In the genomic region with DNA sequence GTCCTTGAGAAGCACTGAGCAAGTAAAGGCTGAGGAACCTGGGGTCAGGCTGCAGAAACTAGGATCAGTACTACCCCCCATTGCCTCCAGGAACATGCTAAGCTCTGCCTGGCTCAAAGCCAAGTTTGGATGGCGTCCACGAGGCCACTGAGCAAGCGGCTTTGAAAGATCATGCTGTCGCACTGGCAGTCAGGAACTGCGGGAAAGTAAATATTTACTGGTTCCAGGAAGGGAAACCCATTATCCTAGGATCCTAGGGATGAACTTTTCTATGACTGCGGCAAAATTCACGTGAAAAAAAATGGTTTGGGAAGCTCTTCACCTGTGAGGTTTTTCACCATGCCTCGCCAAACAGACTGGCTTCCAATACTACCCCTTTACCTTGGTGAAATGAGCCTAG, we compare ENCODE assay signal across 10 cellular contexts.
A peak's percentile ranks its signal among the peaks of the same experiment; 100 is the strongest.
DNase-seq lines count a peak whose midpoint lies in the region; ATAC-seq, FAIRE-seq and TF ChIP-seq lines count a peak whose summit lies in the region.
"Had no signal": no experiment of that assay in that cellular context is flagged by ENCODE, and none has a peak within 500 bp of the region (broad histone marks: within the 10 kb centered on the region; RNA-seq: fewer than 3 reads in every experiment).

No MANE protein-coding gene starts in this region.

- no peaks in the 10 kb centered on the region for H4K20me1 ChIP-seq in K562 (replicated peaks; ENCODE audit: control insufficient read depth, insufficient read depth, low read length)

- H3K9me3 ChIP-seq in BE2C = no peaks in the 10 kb centered on the region
- H3K9me3 ChIP-seq in K562 (replicated peaks; ENCODE audit: control insufficient read depth, insufficient read depth, low read depth, low read length) = no peaks in the 10 kb centered on the region

- H3K9ac ChIP-seq in K562 (ENCODE audit: insufficient read depth in 1 of 2, low read depth in 2 of 2, low read length in 2 of 2) = no peak overlapping the region

- no peak overlapping the region for H3K27ac ChIP-seq in K562 (ENCODE audit: extremely low read depth, low read depth, low read length)
- H3K27ac ChIP-seq: skin epidermis had no signal

- H3K4me3 ChIP-seq in BE2C (ENCODE audit: low read depth, low read length) (no peak overlapping the region), K562 (no peak overlapping the region), lower leg skin (ENCODE audit: low read depth, poor library complexity, severe bottlenecking) (no peak overlapping the region)
- H3K4me3 ChIP-seq: skin epidermis had no signal

- in situ Hi-C loops in K562 (cut with MboI) = no loop called here

- intact Hi-C loops in K562 (cut with micrococcal nuclease) = no loop called here
- intact Hi-C loops in lower leg skin (cut with DNase I; ENCODE audit: low total_unique reads) = no loop called here

- no peak for TF ChIP-seq CTCF in BE2C (IDR thresholded peaks at IDR 0.05; ENCODE audit: low read depth, low read length)
- no peak for TF ChIP-seq CTCF in K562 (IDR thresholded peaks at IDR 0.05 in 2 of 3, conservative IDR thresholded peaks at IDR 0.05 in 1 of 3; ENCODE audit: insufficient read depth in 2 of 3, low read depth in 1 of 3, low read length in 3 of 3)
- no peak for TF ChIP-seq CTCF in lower leg skin (IDR thresholded peaks at IDR 0.05)

- POLR2A ChIA-PET in K562 (lab: Yijun Ruan, JAX) = no interaction called here

- H3K4me1 ChIP-seq in BE2C (no peaks in the 10 kb centered on the region), K562 (replicated peaks in 1 of 2; ENCODE audit: control insufficient read depth in 2 of 2, insufficient read depth in 2 of 2, low read length in 2 of 2) (no peaks in the 10 kb centered on the region)

- no peak for TF ChIP-seq EP300 in K562 (IDR thresholded peaks at IDR 0.05; ENCODE audit: low read length)

- FAIRE-seq in K562 (lab: Jason Lieb, UNC) = peak; percentile 48

- no peaks in the 10 kb centered on the region for H3K9me1 ChIP-seq in K562 (ENCODE audit: control insufficient read depth, insufficient read depth, low read length)

- H2AFZ ChIP-seq in K562 (ENCODE audit: low read depth, low read length) = peak overlapping the region; percentile 53

- peak; percentile 72 for ATAC-seq in K562
- ATAC-seq in GM18519 (IDR thresholded peaks at IDR 0.05; ENCODE audit: low FRiP score, unreplicated experiment) = no peak
- ATAC-seq in GM18868 (IDR thresholded peaks at IDR 0.05; ENCODE audit: unreplicated experiment) = no peak
- ATAC-seq in HG03097 (IDR thresholded peaks at IDR 0.05; ENCODE audit: low FRiP score, unreplicated experiment) = no peak

- CTCF ChIA-PET in K562 (lab: Yijun Ruan, JAX; ENCODE audit: low intra/inter-chr PET ratio) = no interaction called here

- BruUV-seq in K562 (replicated peaks; lab: Mats Ljungman, UMichigan) = no TSS peak

- no peak overlapping the region for H3K4me2 ChIP-seq in K562 (ENCODE audit: insufficient read depth, low read length)

- H3K36me3 ChIP-seq in BE2C (no peaks in the 10 kb centered on the region), K562 (ENCODE audit: control insufficient read depth, insufficient read depth, low read length) (no peaks in the 10 kb centered on the region)

- DNase-seq in BE2C (peak; percentile 77), NCI-H146 (lab: John Stamatoyannopoulos, UW) (peak; percentile 50), K562 (ENCODE audit: extremely low read depth in 1 of 4, low spot score in 3 of 4) (peak; percentile 16 to 82 (median 26)), lower leg skin (ENCODE audit: low spot score in 2 of 2) (peak; percentile 38 to 87), T1000 (lab: John Stamatoyannopoulos, UW) (no peak)
- DNase-seq: IMR-90 had no signal

- H3K27me3 ChIP-seq in BE2C (no peaks in the 10 kb centered on the region), K562 (ENCODE audit: control insufficient read depth in 2 of 2, insufficient read depth in 2 of 2, low read length in 2 of 2) (peaks cover 0 to 16% of the 10 kb centered on the region in 2 experiments; a peak in 2 of 5 replicates)

- TF ChIP-seq POLR2A in K562 (conservative IDR thresholded peaks at IDR 0.05) (no peak), lower leg skin (IDR thresholded peaks at IDR 0.05) (no peak)

- WGBS in K562 (ENCODE audit: insufficient coverage, low coverage, missing lambda C conversion rate) = 7% methylated on average over 8 of the region's 8 CpGs
- WGBS in lower leg skin, 2 donors = 27 to 29% methylated on average over 8 of the region's 8 CpGs

- no peaks in the 10 kb centered on the region for H3K79me2 ChIP-seq in K562 (ENCODE audit: control insufficient read depth, insufficient read depth, low read length)

- no peak for TF ChIP-seq RAD21 in K562 (CRISPR knock-in tag; conservative IDR thresholded peaks at IDR 0.05 in 1 of 2, IDR thresholded peaks at IDR 0.05 in 1 of 2)

TF ChIP-seq in K562, 482 proteins besides CTCF, POLR2A, EP300 and RAD21 (continues in another document):
- TF ChIP-seq BRF2 (IDR thresholded peaks at IDR 0.05; ENCODE audit: borderline replicate concordance, insufficient read depth, insufficient read length) (no peak), TCF7 (IDR thresholded peaks at IDR 0.05; ENCODE audit: borderline replicate concordance) (no peak), CAMTA2 (CRISPR knock-in tag; conservative IDR thresholded peaks at IDR 0.05) (no peak), RBM25 (IDR thresholded peaks at IDR 0.05; ENCODE audit: low read depth, low read length, severe bottlenecking) (no peak), SMAD2 (IDR thresholded peaks at IDR 0.05; ENCODE audit: low read depth, low read length) (no peak), E2F6 (IDR thresholded peaks at IDR 0.05; ENCODE audit: borderline replicate concordance in 1 of 2, extremely low read depth in 1 of 2, insufficient read depth in 1 of 2, insufficient read length in 1 of 2, low read depth in 1 of 2, low read length in 1 of 2, poor library complexity in 1 of 2, severe bottlenecking in 1 of 2) (peak in 1 of 2 experiments; percentile 32), HOXB6 (CRISPR knock-in tag; IDR thresholded peaks at IDR 0.05; ENCODE audit: borderline replicate concordance) (no peak), RNF2 (IDR thresholded peaks at IDR 0.05) (no peak), KAT2B (IDR thresholded peaks at IDR 0.05; ENCODE audit: low read depth, low read length) (no peak), SMAD1 (IDR thresholded peaks at IDR 0.05; ENCODE audit: low read depth, low read length, partially characterized antibody) (peak; percentile 39), THRAP3 (IDR thresholded peaks at IDR 0.05; ENCODE audit: borderline replicate concordance) (no peak), NFIX (CRISPR knock-in tag; IDR thresholded peaks at IDR 0.05; ENCODE audit: low read depth) (peak; percentile 63), BCLAF1 (IDR thresholded peaks at IDR 0.05; ENCODE audit: borderline replicate concordance in 1 of 2, control insufficient read depth in 1 of 2, low read depth in 2 of 2, low read length in 1 of 2) (no peak), TRIM28 (IDR thresholded peaks at IDR 0.05) (no peak), ETV6 (IDR thresholded peaks at IDR 0.05; ENCODE audit: borderline replicate concordance in 1 of 2, low read depth in 2 of 2, low read length in 1 of 2) (no peak), ETV6 (CRISPR knock-in tag; IDR thresholded peaks at IDR 0.05; ENCODE audit: borderline replicate concordance) (no peak), SAFB (IDR thresholded peaks at IDR 0.05; ENCODE audit: borderline replicate concordance, low read depth, low read length) (no peak)
